2 cellular contexts compared by ENCODE assay signal in the genomic region with DNA sequence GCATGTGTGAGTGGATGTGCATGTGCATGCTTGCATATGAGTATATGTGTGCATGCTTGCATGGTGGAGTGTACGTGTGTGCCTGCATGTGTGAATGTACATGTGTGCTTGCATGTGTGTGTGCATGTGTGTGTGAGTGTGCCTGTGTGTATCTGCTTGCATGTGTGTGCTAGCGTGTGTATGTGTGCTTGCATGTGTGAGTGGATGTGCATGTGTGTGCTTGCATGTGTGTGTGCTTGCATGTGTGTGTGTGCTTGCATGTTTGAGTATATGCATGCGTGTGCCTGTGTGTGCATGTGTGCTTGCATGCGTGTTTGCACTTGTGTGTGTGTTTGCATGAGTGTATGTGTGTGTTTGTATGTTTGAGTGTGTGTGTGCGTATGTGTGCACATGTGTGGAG.
TF ChIP-seq lines count a peak whose summit lies in the region.

No MANE protein-coding gene starts in this region.

TF ChIP-seq in GM12891, 5 proteins besides CTCF, POLR2A, EP300 and RAD21 (continued from another document):
- TF ChIP-seq PAX5 (IDR thresholded peaks at IDR 0.05; ENCODE audit: insufficient read depth, low read length, severe bottlenecking) = no peak
- TF ChIP-seq TAF1 (IDR thresholded peaks at IDR 0.05; ENCODE audit: low read depth, low read length) = no peak
- TF ChIP-seq SPI1 (IDR thresholded peaks at IDR 0.05; ENCODE audit: low read depth, low read length) = no peak
TF ChIP-seq in GM12891: peak in this region for 0.

TF ChIP-seq in IMR-90, 13 proteins besides CTCF, POLR2A, EP300 and RAD21 (continued from another document):
- TF ChIP-seq BHLHE40 (IDR thresholded peaks at IDR 0.05; ENCODE audit: low read depth, low read length) (no peak), RCOR1 (IDR thresholded peaks at IDR 0.05; ENCODE audit: insufficient replicate concordance, low read length) (no peak), MAZ (IDR thresholded peaks at IDR 0.05; ENCODE audit: borderline replicate concordance, low read depth, low read length) (no peak)
